ENCODE assay signal across 20 cellular contexts in genomic region chr2:18245375-18245774, GRCh38.
DNase-seq lines count a peak whose midpoint lies in the region; ATAC-seq and TF ChIP-seq lines count a peak whose summit lies in the region.
"Had no signal": no experiment of that assay in that cellular context is flagged by ENCODE, and none has a peak within 500 bp of the region (broad histone marks: within the 10 kb centered on the region; RNA-seq: fewer than 3 reads in every experiment).

No MANE protein-coding gene starts in this region.

- no peaks in the 10 kb centered on the region for H3K36me3 ChIP-seq in colonic mucosa
- H3K36me3 ChIP-seq: BLaER1 treated with 17β-estradiol and CSF1 and Interleukin-3, amounts not matched to agents 10 nM and 100 nM; HAP-1; Peyer's patch had no signal

- no peak overlapping the region for H3K27ac ChIP-seq in colonic mucosa
- H3K27ac ChIP-seq: BLaER1 treated with 17β-estradiol and CSF1 and Interleukin-3, amounts not matched to agents 10 nM and 100 nM; Peyer's patch had no signal

- H3K4me3 ChIP-seq in NB4 (ENCODE audit: low read depth, low read length) (no peak overlapping the region), epithelial cell of esophagus (ENCODE audit: low read length) (no peak overlapping the region), colonic mucosa (no peak overlapping the region)
- H3K4me3 ChIP-seq: BLaER1 treated with 17β-estradiol and CSF1 and Interleukin-3, amounts not matched to agents 10 nM and 100 nM; HAP-1; Peyer's patch had no signal

- intact Hi-C loops in colonic mucosa (cut with DNase I), result no loop called here

- H3K9ac ChIP-seq in colonic mucosa (ENCODE audit: low read depth in 2 of 2, low read length in 2 of 2), result no peak overlapping the region
- H3K9ac ChIP-seq: BLaER1 treated with 17β-estradiol and CSF1 and Interleukin-3, amounts not matched to agents 10 nM and 100 nM had no signal

- no peak for TF ChIP-seq CTCF in NB4 (IDR thresholded peaks at IDR 0.05; ENCODE audit: low read depth, low read length)
- TF ChIP-seq CTCF in epithelial cell of esophagus (IDR thresholded peaks at IDR 0.05; ENCODE audit: insufficient read depth, low read depth, low read length, missing control alignments), result no peak
- no peak for TF ChIP-seq CTCF in colonic mucosa (IDR thresholded peaks at IDR 0.05)

- no peak for TF ChIP-seq POLR2A in NB4 (IDR thresholded peaks at IDR 0.05; ENCODE audit: extremely low read depth, insufficient read length)
- TF ChIP-seq POLR2A in erythroblast (IDR thresholded peaks at IDR 0.05; ENCODE audit: low read length), result no peak

- H3K27me3 ChIP-seq in colonic mucosa, result no peaks in the 10 kb centered on the region
- H3K27me3 ChIP-seq: BLaER1 treated with 17β-estradiol and CSF1 and Interleukin-3, amounts not matched to agents 10 nM and 100 nM; Peyer's patch had no signal

- no peaks in the 10 kb centered on the region for H3K9me3 ChIP-seq in colonic mucosa
- H3K9me3 ChIP-seq: BLaER1 treated with 17β-estradiol and CSF1 and Interleukin-3, amounts not matched to agents 10 nM and 100 nM; HAP-1; Peyer's patch had no signal

- no peaks in the 10 kb centered on the region for H3K4me1 ChIP-seq in colonic mucosa
- H3K4me1 ChIP-seq: Peyer's patch had no signal

- peak; percentile 6 for DNase-seq in COLO668 (lab: John Stamatoyannopoulos, UW; ENCODE audit: unreplicated experiment)
- DNase-seq in NB4 (ENCODE audit: low read depth), result peak; percentile 6
- peak; percentile 66 for DNase-seq in NCI-H345 treated with DMSO at 0.1 percent for 48 hours (lab: John Stamatoyannopoulos, UW; ENCODE audit: unreplicated experiment)
- DNase-seq in epithelial cell of esophagus (ENCODE audit: low read depth), result peak; percentile 8
- DNase-seq in colonic mucosa, result no peak
- DNase-seq in T1000 (lab: John Stamatoyannopoulos, UW), result no peak
- DNase-seq in erythroblast (lab: John Stamatoyannopoulos, UW), result no peak
- DNase-seq: CD8-positive, alpha-beta memory T cell; DMS79 treated with DMSO at 0.1 percent for 48 hours; Kasumi-1; MM.1S; NCI-H1105 treated with DMSO at 0.1 percent for 48 hours; NCI-H187; NK-92 treated with Interleukin-12 subunit alpha and Interleukin-12 subunit beta, amount 100 ng/mL, for 24 hours; Peyer's patch; SW 1271; T-helper 2 cell had no signal

- ATAC-seq in HG02678 (IDR thresholded peaks at IDR 0.05; ENCODE audit: unreplicated experiment), result no peak

Comparison
In these comparisons a context has a peak if more than half of its experiments do, and no peak if none do; other contexts are left out.
1. DNase-seq: peak in COLO668 (single experiment), NB4 (single experiment), NCI-H345 treated with DMSO at 0.1 percent for 48 hours (single experiment) and epithelial cell of esophagus (single experiment); none in colonic mucosa (single experiment), T1000 (single experiment) and erythroblast (0 of 2).